Comparison of ENCODE assay signal across 21 cellular contexts in the genomic region with DNA sequence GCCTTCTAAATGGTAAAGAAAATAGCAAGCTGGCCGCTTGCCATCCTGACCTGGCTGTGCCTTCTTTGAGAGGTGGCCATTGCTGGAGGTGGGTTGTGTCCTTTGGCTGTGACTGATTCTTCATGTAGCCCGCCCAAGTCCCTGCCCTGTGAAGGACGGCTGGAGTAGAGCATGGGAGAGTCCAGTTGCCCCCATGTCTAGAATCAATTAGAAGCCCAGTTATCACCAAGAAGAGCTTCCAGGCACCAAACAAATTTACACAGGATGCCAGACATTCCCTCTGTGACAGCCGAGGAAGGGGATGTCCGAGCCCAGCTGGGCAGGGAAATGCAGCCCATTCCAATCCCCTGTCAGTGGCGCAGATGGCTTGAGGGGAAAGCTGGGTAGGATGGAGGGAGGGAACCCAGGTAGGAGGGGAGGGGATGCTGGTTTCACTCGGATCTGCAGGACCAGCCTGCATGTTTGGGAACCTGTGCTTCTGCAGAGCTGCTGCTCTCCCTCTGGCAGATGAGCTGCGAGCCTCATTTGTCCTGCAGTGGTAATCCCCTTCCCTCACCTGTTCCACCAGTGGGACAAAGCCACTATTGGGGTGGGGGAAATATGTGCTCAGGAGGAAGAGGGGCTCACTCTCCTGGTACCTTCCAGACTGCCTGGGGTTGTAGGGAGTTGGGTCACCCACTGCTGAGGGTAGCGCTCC. TPM values are rescaled to one million over a fixed set of nuclear protein-coding genes. Genes with fewer than 3 reads are reported as not detected.
DNase-seq lines count a peak whose midpoint lies in the region; TF ChIP-seq lines count a peak whose summit lies in the region.
"Had no signal": no experiment of that assay in that cellular context is flagged by ENCODE, and none has a peak within 500 bp of the region (broad histone marks: within the 10 kb centered on the region; RNA-seq: fewer than 3 reads in every experiment).

No MANE protein-coding gene starts in this region.

- H3K4me3 Mint-ChIP-seq in endodermal cell, result no peak overlapping the region
- H3K4me3 Mint-ChIP-seq: CD4-positive, CD25-positive, alpha-beta regulatory T cell; CD8-positive, alpha-beta memory T cell; HFFc6 had no signal

- TF ChIP-seq CTCF in endodermal cell (conservative IDR thresholded peaks at IDR 0.05) (no peak), vagina (IDR thresholded peaks at IDR 0.05) (no peak)

- DNase-seq in ELF-1 (ENCODE audit: low read depth, low spot score) (peak; percentile 42), endodermal cell (peak; percentile 39), mucosa of gallbladder (ENCODE audit: low spot score) (peak; percentile 6), vagina (ENCODE audit: extremely low spot score in 2 of 2) (peak; percentile 62 to 70), occipital lobe (lab: John Stamatoyannopoulos, UW) (no peak)
- no peak for DNase-seq in activated CD8-positive, alpha-beta memory T cell treated with anti-CD3 and anti-CD28 coated beads, Interleukin-2, amount 50 U/mL, for 48 hours
- DNase-seq: ACHN; BE2C; C1 segment of cervical spinal cord; CD4-positive, CD25-positive, alpha-beta regulatory T cell; CD8-positive, alpha-beta memory T cell; COR-L47; DMS 273 treated with DMSO at 0.1 percent for 48 hours; DMS53; GF-D8; GOT3; H7; HFFc6 had no signal

- H3K36me3 ChIP-seq in endodermal cell (ENCODE audit: control insufficient read depth, insufficient read depth, low read length), result no peaks in the 10 kb centered on the region
- no peaks in the 10 kb centered on the region for H3K36me3 ChIP-seq in vagina
- H3K36me3 ChIP-seq: BE2C had no signal

- no peak for TF ChIP-seq POLR2A in vagina (IDR thresholded peaks at IDR 0.05)

- H3K27me3 ChIP-seq in endodermal cell (ENCODE audit: control insufficient read depth, insufficient read depth, low read length, poor library complexity, severe bottlenecking) (no peaks in the 10 kb centered on the region), vagina (no peaks in the 10 kb centered on the region)
- H3K27me3 ChIP-seq: BE2C had no signal

- H3K4me3 ChIP-seq in endodermal cell (ENCODE audit: low read length) (no peak overlapping the region), vagina (no peak overlapping the region)

- H3K9me3 ChIP-seq in endodermal cell (ENCODE audit: control insufficient read depth, low read length), result no peaks in the 10 kb centered on the region
- H3K9me3 ChIP-seq in vagina, result no peaks in the 10 kb centered on the region
- H3K9me3 ChIP-seq: BE2C had no signal

- no peaks in the 10 kb centered on the region for H3K9me3 Mint-ChIP-seq in endodermal cell
- H3K9me3 Mint-ChIP-seq: CD8-positive, alpha-beta memory T cell had no signal

- no peak overlapping the region for H3K9ac ChIP-seq in endodermal cell (ENCODE audit: extremely low read depth, low read length, poor library complexity, severe bottlenecking)

- H3K27ac Mint-ChIP-seq in endodermal cell, result no peak overlapping the region
- H3K27ac Mint-ChIP-seq: CD4-positive, CD25-positive, alpha-beta regulatory T cell; CD8-positive, alpha-beta memory T cell; HFFc6 had no signal

- no peaks in the 10 kb centered on the region for H3K4me1 Mint-ChIP-seq in endodermal cell
- H3K4me1 Mint-ChIP-seq: CD4-positive, CD25-positive, alpha-beta regulatory T cell; CD8-positive, alpha-beta memory T cell had no signal

- no peaks in the 10 kb centered on the region for H3K36me3 Mint-ChIP-seq in endodermal cell (ENCODE audit: low read depth)
- H3K36me3 Mint-ChIP-seq: CD8-positive, alpha-beta memory T cell had no signal

- H3K4me1 ChIP-seq in endodermal cell (ENCODE audit: control insufficient read depth, insufficient read depth, low read length), result no peaks in the 10 kb centered on the region
- no peaks in the 10 kb centered on the region for H3K4me1 ChIP-seq in vagina
- H3K4me1 ChIP-seq: BE2C had no signal

- intact Hi-C loops in vagina (cut with DNase I), result no loop called here

- H3K27me3 Mint-ChIP-seq in endodermal cell (ENCODE audit: insufficient read depth), result peaks cover 25% of the 10 kb centered on the region

- no peak overlapping the region for H3K27ac ChIP-seq in endodermal cell (ENCODE audit: low read depth, low read length)
- no peak overlapping the region for H3K27ac ChIP-seq in vagina
- H3K27ac ChIP-seq: HL-60 had no signal

- 89 to 97% methylated on average over 4 to 9 of the region's 9 CpGs for WGBS in endodermal cell (ENCODE audit: insufficient coverage in 1 of 2, insufficient read length in 1 of 2), 2 experiments

RNA-seq across cellular contexts. Expression of gene ASB18, which starts 25.7 kb away (rescaled TPM):
- total RNA-seq in endodermal cell (not detected), mucosa of gallbladder (not detected), vagina (not detected), occipital lobe (0.78 TPM)
- polyA plus RNA-seq in endodermal cell (2013, experiment 1 of 2), result not detected
- not detected for polyA plus RNA-seq in endodermal cell (2013, experiment 2 of 2)
- total RNA-seq: CD4-positive, CD25-positive, alpha-beta regulatory T cell; CD8-positive, alpha-beta memory T cell; Daoy; H7; HFFc6; HT1080 had no signal
- polyA plus RNA-seq: CD4-positive, CD25-positive, alpha-beta regulatory T cell; CD8-positive, alpha-beta memory T cell had no signal

Comparison
In these comparisons a context has a peak if more than half of its experiments do, and no peak if none do; other contexts are left out.
1. DNase-seq: peak in ELF-1 (single experiment), endodermal cell (single experiment), mucosa of gallbladder (single experiment) and vagina (2 of 2); none in activated CD8-positive, alpha-beta memory T cell treated with anti-CD3 and anti-CD28 coated beads, Interleukin-2, amount 50 U/mL, for 48 hours (single experiment) and occipital lobe (single experiment).